In genomic region chr13:74361274-74361673, GRCh38 we compare ENCODE assay signal across 23 cellular contexts.
"Had no signal": no experiment of that assay in that cellular context is flagged by ENCODE, and none has a peak within 500 bp of the region (broad histone marks: within the 10 kb centered on the region; RNA-seq: fewer than 3 reads in every experiment).

No MANE protein-coding gene starts in this region.

- H3K36me3 ChIP-seq: MG63, SJSA1 had no signal

- H3K27ac ChIP-seq: HL-60, SJSA1, SK-N-MC had no signal

- DNase-seq: Karpas-422, KG1, MG63, NCI-H1092, NCI-H1105 treated with DMSO at 0.1 percent for 48 hours, NCI-H1417 treated with DMSO at 0.1 percent for 48 hours, NCI-H146, NCI-H1694 treated with DMSO at 0.1 percent for 48 hours, NCI-H1930, NCI-H2081, NCI-H2107, NCI-H2227 treated with DMSO at 0.1 percent for 48 hours, NCI-H524, NCI-H526 treated with DMSO at 0.1 percent for 48 hours, NCI-H774, Right ventricle myocardium superior, RPMI8226, SIG-M5 had no signal

- H3K4me3 ChIP-seq: MG63, SJSA1, SK-N-MC had no signal

- H3K27me3 ChIP-seq: MG63, SJSA1 had no signal

- FAIRE-seq: HTR-8/SVneo, RCC 7860 had no signal

- H3K9me3 ChIP-seq: MG63, SJSA1 had no signal

- H3K4me1 ChIP-seq: SJSA1 had no signal
